11 cellular contexts compared by ENCODE assay signal in genomic region chr1:114040273-114041043, GRCh38.
DNase-seq lines count a peak whose midpoint lies in the region; ATAC-seq and TF ChIP-seq lines count a peak whose summit lies in the region.
"Had no signal": no experiment of that assay in that cellular context is flagged by ENCODE, and none has a peak within 500 bp of the region (broad histone marks: within the 10 kb centered on the region; RNA-seq: fewer than 3 reads in every experiment).

No MANE protein-coding gene starts in this region.

- peak; percentile 49 to 61 for ATAC-seq in upper lobe of left lung (ENCODE audit: low FRiP score in 2 of 2)
- ATAC-seq in GM18907 (IDR thresholded peaks at IDR 0.05; ENCODE audit: unreplicated experiment): no peak

- H3K4me3 ChIP-seq in breast epithelium (no peak overlapping the region), hepatocyte (no peak overlapping the region), upper lobe of left lung (no peak overlapping the region), prostate gland (no peak overlapping the region)

- H3K36me3 ChIP-seq in breast epithelium (no peaks in the 10 kb centered on the region), hepatocyte (replicated peaks; ENCODE audit: insufficient read depth, low read depth) (no peaks in the 10 kb centered on the region), upper lobe of left lung (no peaks in the 10 kb centered on the region), prostate gland (no peaks in the 10 kb centered on the region)

- no peak overlapping the region for H2AFZ ChIP-seq in hepatocyte

- POLR2A ChIA-PET in MCF 10A (lab: Yijun Ruan, JAX): no interaction called here

- CTCF ChIA-PET in MCF 10A (lab: Yijun Ruan, JAX): no interaction called here

- no peaks in the 10 kb centered on the region for H3K4me1 ChIP-seq in breast epithelium
- H3K4me1 ChIP-seq in hepatocyte (ENCODE audit: insufficient read depth): peaks cover 14% of the 10 kb centered on the region
- H3K4me1 ChIP-seq in upper lobe of left lung: peaks cover 0 to 2% (median 0%) of the 10 kb centered on the region in 4 donors
- H3K4me1 ChIP-seq in prostate gland (replicated peaks): no peaks in the 10 kb centered on the region

- H3K27ac ChIP-seq in breast epithelium: no peak overlapping the region
- H3K27ac ChIP-seq in hepatocyte: peak overlapping the region; percentile 86
- H3K27ac ChIP-seq in upper lobe of left lung: peak overlapping the region in 1 of 4 donors; percentile 4
- H3K27ac ChIP-seq in prostate gland: no peak overlapping the region

- WGBS in hepatocyte (ENCODE audit: low lambda C conversion rate, missing lambda C conversion rate): 64% methylated on average over 4 of the region's 4 CpGs
- 39 to 45% methylated on average over 4 of the region's 4 CpGs for WGBS in upper lobe of left lung, 2 donors
- 66% methylated on average over 4 of the region's 4 CpGs for WGBS in prostate gland

- H3K27me3 Mint-ChIP-seq in MCF 10A (ENCODE audit: insufficient read depth, unreplicated experiment): peaks cover 10% of the 10 kb centered on the region

- TF ChIP-seq CTCF in MCF 10A (IDR thresholded peaks at IDR 0.05; ENCODE audit: unreplicated experiment) (no peak), breast epithelium (IDR thresholded peaks at IDR 0.05) (no peak), hepatocyte (IDR thresholded peaks at IDR 0.05; ENCODE audit: poor library complexity) (no peak), upper lobe of left lung (IDR thresholded peaks at IDR 0.05) (no peak), prostate gland (IDR thresholded peaks at IDR 0.05) (no peak)

- H3K36me3 Mint-ChIP-seq in MCF 10A (ENCODE audit: insufficient read depth, unreplicated experiment): no peaks in the 10 kb centered on the region

- no peaks in the 10 kb centered on the region for H3K9me3 Mint-ChIP-seq in MCF 10A (ENCODE audit: unreplicated experiment)

- no peaks in the 10 kb centered on the region for H3K9me3 ChIP-seq in breast epithelium
- H3K9me3 ChIP-seq in hepatocyte (ENCODE audit: low read depth): no peaks in the 10 kb centered on the region
- H3K9me3 ChIP-seq in upper lobe of left lung: no peaks in the 10 kb centered on the region
- no peaks in the 10 kb centered on the region for H3K9me3 ChIP-seq in prostate gland
- H3K9me3 ChIP-seq: SK-N-SH had no signal

- intact Hi-C loops in MCF 10A (cut with micrococcal nuclease) (no loop called here), breast epithelium (cut with DNase I; ENCODE audit: low total_unique reads) (no loop called here), prostate gland (cut with DNase I) (no loop called here)

- no peak for TF ChIP-seq EP300 in upper lobe of left lung (IDR thresholded peaks at IDR 0.05)

- H3K79me2 ChIP-seq in hepatocyte: no peaks in the 10 kb centered on the region

- no peak overlapping the region for H3K4me2 ChIP-seq in hepatocyte
- H3K4me2 ChIP-seq: SK-N-SH had no signal

- H3K4me3 Mint-ChIP-seq in MCF 10A (ENCODE audit: unreplicated experiment): no peak overlapping the region

- H3K9me2 ChIP-seq in hepatocyte (replicated peaks; ENCODE audit: insufficient read depth): no peaks in the 10 kb centered on the region
- H3K9me2 ChIP-seq: SK-N-SH had no signal

- TF ChIP-seq POLR2A in breast epithelium (IDR thresholded peaks at IDR 0.05) (no peak), upper lobe of left lung (IDR thresholded peaks at IDR 0.05) (no peak), prostate gland (IDR thresholded peaks at IDR 0.05) (no peak)

- no peak overlapping the region for H3K27ac Mint-ChIP-seq in MCF 10A (ENCODE audit: low read depth, unreplicated experiment)

- no TSS peak for BruUV-seq in MCF 10A (replicated peaks; lab: Mats Ljungman, UMichigan)

- no peaks in the 10 kb centered on the region for H4K20me1 ChIP-seq in hepatocyte (ENCODE audit: insufficient read depth, poor library complexity, severe bottlenecking)

- peak; percentile 59 for DNase-seq in MCF 10A (ENCODE audit: unreplicated experiment)
- DNase-seq in breast epithelium (ENCODE audit: low spot score in 2 of 2): no peak
- peak; percentile 4 for DNase-seq in SW480 (ENCODE audit: low spot score)
- no peak for DNase-seq in hepatocyte (ENCODE audit: low spot score)
- peak in 1 of 2 donors; percentile 36 for DNase-seq in upper lobe of left lung
- DNase-seq in prostate gland (ENCODE audit: low spot score): no peak
- DNase-seq in NCI-H748 (lab: John Stamatoyannopoulos, UW; ENCODE audit: unreplicated experiment): no peak
- DNase-seq: activated gamma-delta T cell, EL, SK-N-SH had no signal

- peaks cover 6% of the 10 kb centered on the region for H3K4me1 Mint-ChIP-seq in MCF 10A (ENCODE audit: insufficient read depth, unreplicated experiment)

- H3K27me3 ChIP-seq in breast epithelium (no peaks in the 10 kb centered on the region), hepatocyte (no peaks in the 10 kb centered on the region), upper lobe of left lung (no peaks in the 10 kb centered on the region), prostate gland (replicated peaks; ENCODE audit: insufficient read depth) (no peaks in the 10 kb centered on the region)

Comparison
In these comparisons a context has a peak if more than half of its experiments do, and no peak if none do; other contexts are left out.
1. DNase-seq: peak in MCF 10A (single experiment) and SW480 (single experiment); none in breast epithelium (0 of 2), hepatocyte (single experiment), prostate gland (single experiment) and NCI-H748 (single experiment).